ENCODE assay signal across 17 cellular contexts in the genomic region with DNA sequence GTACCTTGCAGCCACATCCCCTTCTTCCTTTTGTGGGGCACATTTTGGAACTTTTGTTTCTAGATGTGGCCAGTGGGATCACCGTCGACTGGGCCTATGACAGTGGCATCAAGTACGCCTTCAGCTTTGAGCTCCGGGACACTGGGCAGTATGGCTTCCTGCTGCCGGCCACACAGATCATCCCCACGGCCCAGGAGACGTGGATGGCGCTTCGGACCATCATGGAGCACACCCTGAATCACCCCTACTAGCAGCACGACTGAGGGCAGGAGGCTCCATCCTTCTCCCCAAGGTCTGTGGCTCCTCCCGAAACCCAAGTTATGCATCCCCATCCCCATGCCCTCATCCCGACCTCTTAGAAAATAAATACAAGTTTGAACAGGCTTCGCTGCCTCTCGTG. TPM values are rescaled to one million over a fixed set of nuclear protein-coding genes. Genes with fewer than 3 reads are reported as not detected.
DNase-seq lines count a peak whose midpoint lies in the region; ATAC-seq and TF ChIP-seq lines count a peak whose summit lies in the region.
"Had no signal": no experiment of that assay in that cellular context is flagged by ENCODE, and none has a peak within 500 bp of the region (broad histone marks: within the 10 kb centered on the region; RNA-seq: fewer than 3 reads in every experiment).

No MANE protein-coding gene starts in this region.

- H3K9ac ChIP-seq in mesenchymal stem cell (ENCODE audit: low read length) (no peak overlapping the region), smooth muscle cell (ENCODE audit: low read depth) (no peak overlapping the region)

- no peak overlapping the region for H3K4me2 ChIP-seq in mesenchymal stem cell (ENCODE audit: low read length, poor library complexity, severe bottlenecking)
- no peak overlapping the region for H3K4me2 ChIP-seq in smooth muscle cell

- no peak overlapping the region for H2BK5ac ChIP-seq in mesenchymal stem cell (ENCODE audit: low read depth, low read length, poor library complexity, severe bottlenecking)

- H4K8ac ChIP-seq in mesenchymal stem cell (ENCODE audit: low read length): peak overlapping the region; percentile 93

- H4K91ac ChIP-seq in mesenchymal stem cell (ENCODE audit: low read length): peak overlapping the region; percentile 94

- H3K9me3 ChIP-seq in mesenchymal stem cell (ENCODE audit: control insufficient read depth, low read length): no peaks in the 10 kb centered on the region
- H3K9me3 ChIP-seq in smooth muscle cell (replicated peaks; ENCODE audit: low read depth): no peaks in the 10 kb centered on the region
- H3K9me3 ChIP-seq: pancreas had no signal

- peak overlapping the region; percentile 90 for H2AK5ac ChIP-seq in mesenchymal stem cell (ENCODE audit: low read length, severe bottlenecking)

- no peak overlapping the region for H3K23ac ChIP-seq in mesenchymal stem cell (ENCODE audit: low read length in 2 of 2)

- H3K18ac ChIP-seq in mesenchymal stem cell (ENCODE audit: low read depth in 1 of 2, low read length in 2 of 2): peak overlapping the region; percentile 97

- H2BK120ac ChIP-seq in mesenchymal stem cell (ENCODE audit: low read depth, low read length): peak overlapping the region; percentile 83

- peak overlapping the region; percentile 60 to 99 for H2BK12ac ChIP-seq in mesenchymal stem cell (ENCODE audit: low read length in 2 of 2)

- TF ChIP-seq CTCF in VCaP (conservative IDR thresholded peaks at IDR 0.05) (no peak), smooth muscle cell (IDR thresholded peaks at IDR 0.05; ENCODE audit: borderline replicate concordance, insufficient read depth, poor library complexity, severe bottlenecking) (no peak)

- H3K27ac ChIP-seq in VCaP: peak overlapping the region; percentile 92
- H3K27ac ChIP-seq in mesenchymal stem cell (ENCODE audit: low read length, poor library complexity, severe bottlenecking): peak overlapping the region; percentile 82
- peak overlapping the region; percentile 95 for H3K27ac ChIP-seq in smooth muscle cell (ENCODE audit: low read depth)
- H3K27ac ChIP-seq: foreskin keratinocyte had no signal

- H3K4ac ChIP-seq in mesenchymal stem cell (ENCODE audit: low read depth in 1 of 2, low read length in 2 of 2): peak overlapping the region; percentile 61 to 90

- no peak overlapping the region for H2BK15ac ChIP-seq in mesenchymal stem cell (ENCODE audit: low read depth, poor library complexity, severe bottlenecking)

- H3K14ac ChIP-seq in mesenchymal stem cell (ENCODE audit: low read length in 2 of 2): peak overlapping the region in 1 of 2 experiments; percentile 73

- ATAC-seq in HG03342 (IDR thresholded peaks at IDR 0.05; ENCODE audit: unreplicated experiment) (no peak), HG03095 (IDR thresholded peaks at IDR 0.05; ENCODE audit: unreplicated experiment) (no peak)
- ATAC-seq: foreskin keratinocyte, pancreas had no signal

- no peaks in the 10 kb centered on the region for H3K79me2 ChIP-seq in smooth muscle cell (ENCODE audit: low read depth)

- peaks cover 52% of the 10 kb centered on the region for H3K4me1 ChIP-seq in mesenchymal stem cell (ENCODE audit: control insufficient read depth, insufficient read depth, low read depth, low read length)
- H3K4me1 ChIP-seq in smooth muscle cell (ENCODE audit: low read depth): peaks cover 36% of the 10 kb centered on the region

- H3K27me3 ChIP-seq in mesenchymal stem cell (ENCODE audit: control insufficient read depth in 1 of 2, insufficient read depth in 1 of 2, low read length in 2 of 2): no peaks in the 10 kb centered on the region
- no peaks in the 10 kb centered on the region for H3K27me3 ChIP-seq in smooth muscle cell (ENCODE audit: low read depth)
- H3K27me3 ChIP-seq: foreskin keratinocyte, pancreas had no signal

- H2AFZ ChIP-seq in mesenchymal stem cell (ENCODE audit: low read depth, low read length): no peak overlapping the region
- H2AFZ ChIP-seq in smooth muscle cell (ENCODE audit: low read depth): no peak overlapping the region

- H3K36me3 ChIP-seq in mesenchymal stem cell (ENCODE audit: control insufficient read depth in 1 of 2, insufficient read depth in 2 of 2, low read depth in 1 of 2, low read length in 2 of 2) (no peaks in the 10 kb centered on the region), smooth muscle cell (ENCODE audit: low read depth) (no peaks in the 10 kb centered on the region)
- H3K36me3 ChIP-seq: pancreas had no signal

- H3K4me3 ChIP-seq in mesenchymal stem cell (ENCODE audit: insufficient read depth in 1 of 2, low read depth in 1 of 2, low read length in 2 of 2) (no peak overlapping the region), smooth muscle cell (no peak overlapping the region)
- H3K4me3 ChIP-seq: pancreas had no signal

- H3K79me1 ChIP-seq in mesenchymal stem cell (replicated peaks; ENCODE audit: low read length, poor library complexity, severe bottlenecking): no peaks in the 10 kb centered on the region

- DNase-seq in CMK (ENCODE audit: low read depth) (peak; percentile 69), mesenchymal stem cell (no peak), smooth muscle cell (lab: John Stamatoyannopoulos, UW; ENCODE audit: unreplicated experiment) (no peak), NCI-H2227 (lab: John Stamatoyannopoulos, UW; ENCODE audit: unreplicated experiment) (no peak), T1000 (lab: John Stamatoyannopoulos, UW) (no peak)
- DNase-seq: activated CD4-positive, CD25-positive, alpha-beta regulatory T cell treated with anti-CD3 and anti-CD28 coated beads, Interleukin-2, amount 50 U/mL, for 72 hours; foreskin keratinocyte; NCI-H524 had no signal

- WGBS in mesenchymal stem cell: 95% methylated on average over 14 of the region's 14 CpGs
- 97% methylated on average over 14 of the region's 14 CpGs for WGBS in smooth muscle cell (ENCODE audit: low lambda C conversion rate)

- H4K20me1 ChIP-seq in smooth muscle cell (ENCODE audit: low read depth): no peaks in the 10 kb centered on the region

- peaks cover 41% of the 10 kb centered on the region for H3F3A ChIP-seq in smooth muscle cell (ENCODE audit: low read depth)

RNA-seq across cellular contexts. Expression of a gene that starts 11.9 kb away (rescaled TPM):
- 0.12 TPM for polyA plus RNA-seq in mesenchymal stem cell (2013, experiment 1 of 2)
- 0.29 TPM for polyA plus RNA-seq in mesenchymal stem cell (2013, experiment 2 of 2)
- total RNA-seq in smooth muscle cell: 0.90 TPM in 2 replicates
- polyA plus RNA-seq in smooth muscle cell: 1.7 and 3.8 TPM in 2 replicates
- total RNA-seq: activated T-helper 1 cell treated with anti-CD3 and anti-CD28 coated beads, Interleukin-12 subunit alpha, Interleukin-12 subunit beta, Interleukin-2, Interleukin-4 antibody, amounts not matched to agents 30 ng/mL and 10 ng/mL and 1 ng/mL, durations not matched to agents 14 hours and 24 hours and 36 hours; dermis microvascular lymphatic vessel endothelial cell; epithelial cell of proximal tubule; foreskin keratinocyte; ureter had no signal
- polyA plus RNA-seq: foreskin keratinocyte had no signal

RNA-seq across cellular contexts. Expression of a gene that starts 23.7 kb away (rescaled TPM):
- 0.26 TPM for polyA plus RNA-seq in mesenchymal stem cell (2013, experiment 1 of 2)
- 0.14 TPM for polyA plus RNA-seq in mesenchymal stem cell (2013, experiment 2 of 2)
- not detected in 2 replicates for total RNA-seq in smooth muscle cell
- polyA plus RNA-seq in smooth muscle cell: 0.45 TPM in 1 of 2 replicates, not detected in the other
- total RNA-seq: dermis microvascular lymphatic vessel endothelial cell, liver had no signal
